ENCODE assay signal across 14 cellular contexts in the genomic region with DNA sequence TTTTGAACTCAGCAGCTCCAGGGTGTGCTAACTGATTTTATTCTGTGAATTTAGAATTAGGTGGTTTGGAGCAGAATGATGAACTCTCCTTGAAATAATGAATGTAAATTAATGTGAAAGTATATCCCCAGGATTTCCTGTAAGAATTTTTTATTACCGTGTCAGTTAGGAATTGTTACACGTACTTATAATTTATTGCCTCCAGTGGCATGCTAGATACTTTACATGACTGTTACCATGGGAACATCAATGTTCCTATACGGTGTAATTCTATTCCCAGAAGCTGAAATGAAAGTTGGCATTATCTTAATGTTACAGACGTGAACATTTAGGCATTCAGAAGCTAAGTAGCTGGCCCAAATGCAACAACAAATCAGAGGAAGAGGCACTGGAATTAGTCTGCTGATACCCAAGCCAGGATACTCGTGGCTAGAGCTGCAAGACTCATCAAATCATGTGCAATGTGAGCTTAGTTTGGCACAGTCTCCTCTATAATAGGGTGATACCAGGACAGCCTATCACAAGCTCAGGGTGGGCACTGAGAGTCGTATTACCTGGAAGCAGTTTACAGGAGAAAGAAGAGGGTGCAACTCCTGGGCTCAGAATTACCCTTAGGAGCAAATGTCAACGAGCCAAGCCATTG. TPM values are rescaled to one million over a fixed set of nuclear protein-coding genes. Genes with fewer than 3 reads are reported as not detected.
DNase-seq lines count a peak whose midpoint lies in the region; ATAC-seq and TF ChIP-seq lines count a peak whose summit lies in the region.
"Had no signal": no experiment of that assay in that cellular context is flagged by ENCODE, and none has a peak within 500 bp of the region (broad histone marks: within the 10 kb centered on the region; RNA-seq: fewer than 3 reads in every experiment).

No MANE protein-coding gene starts in this region.

- H3K4me2 ChIP-seq in GM23338 = peak overlapping the region; percentile 55
- H3K4me2 ChIP-seq in MM.1S (ENCODE audit: low read depth, low read length) = no peak overlapping the region

- TF ChIP-seq CTCF in GM23338 (conservative IDR thresholded peaks at IDR 0.05; ENCODE audit: low read depth in 2 of 2) (no peak), choroid plexus epithelial cell (conservative IDR thresholded peaks at IDR 0.05; ENCODE audit: low read depth, low read length) (no peak), MM.1S (IDR thresholded peaks at IDR 0.05; ENCODE audit: low read length) (no peak)

- no peaks in the 10 kb centered on the region; the same call in 1 of the 2 replicates for H4K20me1 ChIP-seq in GM23338 (replicated peaks; ENCODE audit: insufficient read depth)
- no peaks in the 10 kb centered on the region for H4K20me1 ChIP-seq in MM.1S (ENCODE audit: insufficient read depth, low read length)

- H3K4me3 ChIP-seq in GM23338 = no peak overlapping the region
- H3K4me3 ChIP-seq in choroid plexus epithelial cell (ENCODE audit: low read depth, low read length) = no peak overlapping the region
- H3K4me3 ChIP-seq in MM.1S (ENCODE audit: low read length) = no peak overlapping the region
- H3K4me3 ChIP-seq: lung, tibial nerve had no signal

- H3F3A ChIP-seq in GM23338 (replicated peaks; ENCODE audit: low read depth) (no peaks in the 10 kb centered on the region), MM.1S (ENCODE audit: insufficient read depth, low read length) (no peaks in the 10 kb centered on the region)

- peak; percentile 63 for ATAC-seq in GM23338
- no peak for ATAC-seq in GM21529 (IDR thresholded peaks at IDR 0.05; ENCODE audit: unreplicated experiment)
- ATAC-seq in stimulated activated naive B cell treated with anti-CD40 and anti-IgM and Interleukin-4, amounts not matched to agents 10 μg/mL and 1 μg/mL and 100 μg/mL, for 72 hours (replicated peaks) = no peak
- ATAC-seq: activated naive CD8-positive, alpha-beta T cell treated with anti-CD3 and anti-CD28 coated beads, Interleukin-2, amount 50 U/mL, for 24 hours had no signal

- no peaks in the 10 kb centered on the region for H3K9me3 ChIP-seq in MM.1S (replicated peaks; ENCODE audit: insufficient read depth, low read length)
- H3K9me3 ChIP-seq: tibial nerve had no signal

- H3K27me3 ChIP-seq in GM23338 (ENCODE audit: insufficient read depth) (no peaks in the 10 kb centered on the region), MM.1S (replicated peaks; ENCODE audit: insufficient read depth, low read length) (no peaks in the 10 kb centered on the region)
- H3K27me3 ChIP-seq: tibial nerve had no signal

- DNase-seq in GM23338 (ENCODE audit: low spot score) = peak; percentile 7
- peak; percentile 18 for DNase-seq in NCI-H1105 treated with DMSO at 0.1 percent for 48 hours (lab: John Stamatoyannopoulos, UW)
- DNase-seq in choroid plexus epithelial cell (ENCODE audit: low read depth) = peak; percentile 33
- DNase-seq in lung microvascular endothelial cell (ENCODE audit: low read depth in 2 of 2) = peak; percentile 5 to 6
- DNase-seq in stimulated activated naive B cell treated with anti-CD40 and anti-IgM and Interleukin-4, amounts not matched to agents 10 μg/mL and 1 μg/mL and 100 μg/mL, for 72 hours = no peak
- DNase-seq in MM.1S = no peak
- DNase-seq in hepatic stellate cell (ENCODE audit: low spot score) = no peak
- DNase-seq: activated CD4-positive, CD25-positive, alpha-beta regulatory T cell; activated naive CD8-positive, alpha-beta T cell treated with anti-CD3 and anti-CD28 coated beads, Interleukin-2, amount 50 U/mL, for 24 hours; glutamatergic neuron had no signal

- peaks cover 2% of the 10 kb centered on the region for H3K27me3 Mint-ChIP-seq in GM23338 (ENCODE audit: insufficient read depth, low read depth, poor library complexity)
- no peaks in the 10 kb centered on the region for H3K27me3 Mint-ChIP-seq in stimulated activated naive B cell treated with anti-CD40 and anti-IgM and Interleukin-4, amounts not matched to agents 10 μg/mL and 1 μg/mL and 100 μg/mL, for 72 hours
- H3K27me3 Mint-ChIP-seq: dendritic cell treated with granulocyte-macrophage colony-stimulating factor and Interleukin-4, amounts not matched to agents 40 ng/mL and 50 ng/mL, for 4 days had no signal

- H3K9me2 ChIP-seq in GM23338 (ENCODE audit: insufficient read depth) = peaks cover 12% of the 10 kb centered on the region
- H3K9me2 ChIP-seq in MM.1S (replicated peaks; ENCODE audit: insufficient read depth, low read length) = no peaks in the 10 kb centered on the region

- no peaks in the 10 kb centered on the region for H3K36me3 Mint-ChIP-seq in GM23338 (ENCODE audit: low read depth)
- H3K36me3 Mint-ChIP-seq in stimulated activated naive B cell treated with anti-CD40 and anti-IgM and Interleukin-4, amounts not matched to agents 10 μg/mL and 1 μg/mL and 100 μg/mL, for 72 hours = no peaks in the 10 kb centered on the region

- H3K79me2 ChIP-seq in GM23338 (replicated peaks; ENCODE audit: insufficient read depth) (no peaks in the 10 kb centered on the region), MM.1S (ENCODE audit: low read length) (no peaks in the 10 kb centered on the region)

- no peak overlapping the region for H3K9ac ChIP-seq in MM.1S (ENCODE audit: low read length)

- H3K36me3 ChIP-seq in GM23338 (ENCODE audit: insufficient read depth) (no peaks in the 10 kb centered on the region), MM.1S (replicated peaks; ENCODE audit: insufficient read depth, low read length) (no peaks in the 10 kb centered on the region)
- H3K36me3 ChIP-seq: tibial nerve had no signal

- H3K27ac ChIP-seq in GM23338 (ENCODE audit: low read depth) (0 out of 2 replicates have a peak overlapping the region, but pooled peaks have one; percentile 12), MM.1S (ENCODE audit: low read length) (no peak overlapping the region)
- H3K27ac ChIP-seq: tibial nerve had no signal

- peaks cover 22% of the 10 kb centered on the region for H3K4me1 ChIP-seq in GM23338 (ENCODE audit: insufficient read depth)
- no peaks in the 10 kb centered on the region for H3K4me1 ChIP-seq in MM.1S (ENCODE audit: low read length)

- no peaks in the 10 kb centered on the region for H3K9me3 Mint-ChIP-seq in GM23338
- no peaks in the 10 kb centered on the region for H3K9me3 Mint-ChIP-seq in stimulated activated naive B cell treated with anti-CD40 and anti-IgM and Interleukin-4, amounts not matched to agents 10 μg/mL and 1 μg/mL and 100 μg/mL, for 72 hours
- H3K9me3 Mint-ChIP-seq: activated naive CD8-positive, alpha-beta T cell treated with anti-CD3 and anti-CD28 coated beads, Interleukin-2, amount 50 U/mL, for 24 hours had no signal

- H2AFZ ChIP-seq in GM23338 (peak overlapping the region; percentile 97), MM.1S (ENCODE audit: low read length) (no peak overlapping the region)

- no peak overlapping the region; the same call in 1 of the 2 replicates for H3K27ac Mint-ChIP-seq in GM23338
- no peak overlapping the region for H3K27ac Mint-ChIP-seq in stimulated activated naive B cell treated with anti-CD40 and anti-IgM and Interleukin-4, amounts not matched to agents 10 μg/mL and 1 μg/mL and 100 μg/mL, for 72 hours
- H3K27ac Mint-ChIP-seq: activated naive CD8-positive, alpha-beta T cell treated with anti-CD3 and anti-CD28 coated beads, Interleukin-2, amount 50 U/mL, for 24 hours; dendritic cell treated with granulocyte-macrophage colony-stimulating factor and Interleukin-4, amounts not matched to agents 40 ng/mL and 50 ng/mL, for 4 days had no signal

- peaks cover 18% of the 10 kb centered on the region for H3K4me1 Mint-ChIP-seq in GM23338
- no peaks in the 10 kb centered on the region for H3K4me1 Mint-ChIP-seq in stimulated activated naive B cell treated with anti-CD40 and anti-IgM and Interleukin-4, amounts not matched to agents 10 μg/mL and 1 μg/mL and 100 μg/mL, for 72 hours
- H3K4me1 Mint-ChIP-seq: activated naive CD8-positive, alpha-beta T cell treated with anti-CD3 and anti-CD28 coated beads, Interleukin-2, amount 50 U/mL, for 24 hours had no signal

- H3K4me3 Mint-ChIP-seq in GM23338 = no peak overlapping the region
- H3K4me3 Mint-ChIP-seq in stimulated activated naive B cell treated with anti-CD40 and anti-IgM and Interleukin-4, amounts not matched to agents 10 μg/mL and 1 μg/mL and 100 μg/mL, for 72 hours = no peak overlapping the region
- H3K4me3 Mint-ChIP-seq: activated naive CD8-positive, alpha-beta T cell treated with anti-CD3 and anti-CD28 coated beads, Interleukin-2, amount 50 U/mL, for 24 hours; dendritic cell treated with granulocyte-macrophage colony-stimulating factor and Interleukin-4, amounts not matched to agents 40 ng/mL and 50 ng/mL, for 4 days had no signal

TF ChIP-seq in GM23338, 12 proteins besides CTCF, POLR2A, EP300 and RAD21 (continues in another document):
- no peak for TF ChIP-seq STAT1 (IDR thresholded peaks at IDR 0.05; ENCODE audit: unreplicated experiment)
- no peak for TF ChIP-seq JUNB (IDR thresholded peaks at IDR 0.05; ENCODE audit: unreplicated experiment)
- TF ChIP-seq CREB1 (CRISPR knock-in tag; IDR thresholded peaks at IDR 0.05; ENCODE audit: low read depth) = no peak
- no peak for TF ChIP-seq POLR2AphosphoS5 (IDR thresholded peaks at IDR 0.05; ENCODE audit: low read depth)
- no peak for TF ChIP-seq EZH2phosphoT487 (IDR thresholded peaks at IDR 0.05; ENCODE audit: unreplicated experiment)
- TF ChIP-seq NANOG (IDR thresholded peaks at IDR 0.05; ENCODE audit: borderline replicate concordance) = no peak
- no peak for TF ChIP-seq ETS1 (IDR thresholded peaks at IDR 0.05)
- no peak for TF ChIP-seq ZNF331 (CRISPR knock-in tag; IDR thresholded peaks at IDR 0.05; ENCODE audit: low read depth)
- no peak for TF ChIP-seq EZH2 (IDR thresholded peaks at IDR 0.05; ENCODE audit: low read depth, unreplicated experiment)
- no peak for TF ChIP-seq ZNF114 (CRISPR knock-in tag; IDR thresholded peaks at IDR 0.05)

RNA-seq across cellular contexts. Expression of gene PRKAR2B, which starts 30.0 kb away (rescaled TPM):
- total RNA-seq in GM23338 (2014; rRNA removed; shearing (Covaris generic)) = 48.8 and 53.6 TPM in 2 replicates
- 50.6 and 76.8 TPM in 2 replicates for polyA plus RNA-seq in GM23338 (2016; fragmentation: Nextera tagmentation; extraction: Ambion mirVana)
- 17.3 and 26.2 TPM in 2 replicates for total RNA-seq in lung microvascular endothelial cell

Comparison
In these comparisons a context has a peak if more than half of its experiments do, and no peak if none do; other contexts are left out.
1. DNase-seq: peak in GM23338 (single experiment), NCI-H1105 treated with DMSO at 0.1 percent for 48 hours (single experiment), choroid plexus epithelial cell (single experiment) and lung microvascular endothelial cell (2 of 2); none in stimulated activated naive B cell treated with anti-CD40 and anti-IgM and Interleukin-4, amounts not matched to agents 10 μg/mL and 1 μg/mL and 100 μg/mL, for 72 hours (single experiment), MM.1S (single experiment) and hepatic stellate cell (single experiment).